ENCODE assay signal across 8 cellular contexts in the genomic region with DNA sequence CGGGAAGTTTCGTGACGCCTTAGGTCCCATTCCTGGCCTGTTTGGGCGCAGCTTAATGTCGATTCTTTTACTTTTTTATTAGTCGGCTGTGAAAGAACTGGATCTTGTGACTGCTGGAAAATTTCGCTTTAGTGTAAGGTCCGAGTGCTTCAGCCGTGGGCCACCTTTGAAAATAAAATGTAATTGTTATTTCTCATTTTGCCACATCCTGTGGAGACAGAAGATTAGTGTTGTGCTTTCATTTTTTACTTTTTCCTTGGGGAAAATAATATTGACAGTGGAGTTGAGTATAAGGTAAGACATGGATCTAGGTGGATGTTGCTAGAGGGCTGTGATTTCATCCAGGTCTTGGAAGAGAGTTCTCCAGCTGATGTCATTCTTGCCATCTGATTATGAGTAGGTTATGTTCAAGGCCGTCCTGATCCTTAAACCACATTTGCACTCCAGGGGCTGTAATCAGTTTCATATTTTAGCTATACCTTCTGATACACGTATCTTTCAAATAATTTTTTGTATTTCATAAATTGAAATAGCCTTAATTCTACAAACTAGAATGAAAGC. TPM values are rescaled to one million over a fixed set of nuclear protein-coding genes. Genes with fewer than 3 reads are reported as not detected.
A peak's percentile ranks its signal among the peaks of the same experiment; 100 is the strongest.
DNase-seq lines count a peak whose midpoint lies in the region; ATAC-seq, FAIRE-seq and TF ChIP-seq lines count a peak whose summit lies in the region.

No MANE protein-coding gene starts in this region.

- no peaks in the 10 kb centered on the region for H3K9me3 ChIP-seq in BE2C

- H3K4me1 ChIP-seq in BE2C, result no peaks in the 10 kb centered on the region

- no peaks in the 10 kb centered on the region for H3K36me3 Mint-ChIP-seq in mesothelial cell of epicardium

- TF ChIP-seq CTCF in BE2C (IDR thresholded peaks at IDR 0.05; ENCODE audit: low read depth, low read length) (no peak), mesothelial cell of epicardium (IDR thresholded peaks at IDR 0.05; ENCODE audit: unreplicated experiment) (no peak)

- peak overlapping the region; percentile 98 for H3K4me3 Mint-ChIP-seq in mesothelial cell of epicardium

- peak overlapping the region; percentile 99 for H3K27ac Mint-ChIP-seq in mesothelial cell of epicardium

- DNase-seq in BE2C, result no peak
- DNase-seq in M059J (ENCODE audit: low read depth), result peak; percentile 27
- no peak for DNase-seq in mesothelial cell of epicardium (ENCODE audit: low spot score in 2 of 2, unreplicated experiment in 2 of 2)
- DNase-seq in occipital lobe (lab: John Stamatoyannopoulos, UW), result no peak
- DNase-seq in NCI-H2171 (lab: John Stamatoyannopoulos, UW), result no peak

- peaks cover 5% of the 10 kb centered on the region for H3K27me3 ChIP-seq in BE2C

- H3K4me3 ChIP-seq in BE2C (ENCODE audit: low read depth, low read length), result peak overlapping the region; percentile 81

- ATAC-seq in HG02981 (IDR thresholded peaks at IDR 0.05; ENCODE audit: unreplicated experiment), result no peak
- no peak for ATAC-seq in HG03196 (IDR thresholded peaks at IDR 0.05; ENCODE audit: unreplicated experiment)

- peaks cover 9% of the 10 kb centered on the region for H3K27me3 Mint-ChIP-seq in mesothelial cell of epicardium (ENCODE audit: low read depth)

- H3K36me3 ChIP-seq in BE2C, result no peaks in the 10 kb centered on the region

- H3K4me1 Mint-ChIP-seq in mesothelial cell of epicardium, result peaks cover 29% of the 10 kb centered on the region

- no peaks in the 10 kb centered on the region for H3K9me3 Mint-ChIP-seq in mesothelial cell of epicardium

- FAIRE-seq in colon (lab: Jason Lieb, UNC), result peak; percentile 57

RNA-seq across cellular contexts. Expression of gene RAB18, which starts 0.9 kb away (rescaled TPM):
- 103 TPM for polyA plus RNA-seq in BE2C (2012; ENCODE audit: insufficient read depth, insufficient read length, low read depth)
- total RNA-seq in M059J (2014; rRNA removed; shearing (Covaris generic)), result 19.9 and 32.7 TPM in 2 replicates
- total RNA-seq in mesothelial cell of epicardium (88.4 to 93.7 TPM (median 91.9 TPM) in 3 replicates), occipital lobe (109 TPM)
